ENCODE assay signal across 3 cellular contexts in the genomic region with DNA sequence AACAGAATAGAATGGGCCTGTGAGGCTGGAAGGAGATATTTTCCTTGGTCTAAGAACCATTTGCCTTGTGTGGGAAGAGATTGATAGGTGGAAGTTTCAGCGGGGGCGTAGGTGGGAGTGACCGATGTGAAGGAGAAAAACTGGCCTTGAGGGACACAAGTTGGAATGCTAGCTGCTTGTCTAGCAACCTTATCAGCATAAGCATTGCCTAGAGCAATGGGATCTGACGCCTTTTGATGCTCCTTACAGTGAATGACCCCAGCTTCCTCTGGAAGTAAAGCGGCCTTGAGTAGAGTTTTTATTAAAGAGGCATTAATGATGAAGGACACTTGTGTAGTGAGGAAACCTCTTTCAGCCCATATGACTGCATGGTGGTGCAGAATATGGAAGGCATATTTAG.
DNase-seq lines count a peak whose midpoint lies in the region; TF ChIP-seq lines count a peak whose summit lies in the region.
"Not testable (repeated sequence)": the region's sequence is repeated elsewhere in the genome, so short reads cannot be mapped to it uniquely, and the experiment has no call there.

No MANE protein-coding gene starts in this region.

- not testable (repeated sequence) for H3K18ac ChIP-seq in mesendoderm (ENCODE audit: low read length)

- TF ChIP-seq POLR2A in testis (IDR thresholded peaks at IDR 0.05) = not testable (repeated sequence)

- no CpG with 5 or more reads among the region's 5 CpGs for WGBS in mesendoderm (ENCODE audit: extremely low coverage, insufficient coverage, low lambda C conversion rate)
- 66% methylated on average over 4 of the region's 5 CpGs for WGBS in testis, 2 donors

- not testable (repeated sequence) for H3K27ac ChIP-seq in mesendoderm (ENCODE audit: low read depth, low read length); testis

- not testable (repeated sequence) for TF ChIP-seq CTCF in testis (IDR thresholded peaks at IDR 0.05)

- H3K36me3 ChIP-seq in mesendoderm (ENCODE audit: control insufficient read depth, insufficient read depth, low read length); testis (ENCODE audit: low read depth, missing control alignments): not testable (repeated sequence)

- not testable (repeated sequence) for H3K4ac ChIP-seq in mesendoderm (ENCODE audit: low read depth, low read length)

- not testable (repeated sequence) for H2BK120ac ChIP-seq in mesendoderm (ENCODE audit: low read depth, low read length)

- H2AK5ac ChIP-seq in mesendoderm (ENCODE audit: low read length) = not testable (repeated sequence)

- H3K23ac ChIP-seq in mesendoderm (ENCODE audit: low read length) = not testable (repeated sequence)

- H3K79me1 ChIP-seq in mesendoderm (ENCODE audit: low read length) = not testable (repeated sequence)

- H4K5ac ChIP-seq in mesendoderm (ENCODE audit: low read length) = not testable (repeated sequence)

- not testable (repeated sequence) for H3K27me3 ChIP-seq in mesendoderm (ENCODE audit: insufficient read depth, low read length, poor library complexity); testis

- not testable (repeated sequence) for H4K8ac ChIP-seq in mesendoderm (ENCODE audit: low read depth, low read length)

- H3K79me2 ChIP-seq in mesendoderm (ENCODE audit: control insufficient read depth, insufficient read depth, low read length) = not testable (repeated sequence)

- not testable (repeated sequence) for H3K9me3 ChIP-seq in testis

- H3K4me2 ChIP-seq in mesendoderm (ENCODE audit: low read length) = not testable (repeated sequence)

- H3K56ac ChIP-seq in mesendoderm (ENCODE audit: low read length) = not testable (repeated sequence)

- H3K9ac ChIP-seq in mesendoderm (ENCODE audit: low read length) = not testable (repeated sequence)

- not testable (repeated sequence) for H2BK15ac ChIP-seq in mesendoderm (replicated peaks; ENCODE audit: low read depth)

- not testable (repeated sequence) for H3K4me1 ChIP-seq in mesendoderm (ENCODE audit: control insufficient read depth, low read depth, low read length); testis

- intact Hi-C loops in testis (cut with DNase I; ENCODE audit: low total_unique reads) = not testable (repeated sequence)

- not testable (repeated sequence) for H3K4me3 ChIP-seq in mesendoderm (ENCODE audit: low read length); testis

- H2BK5ac ChIP-seq in mesendoderm (ENCODE audit: low read length) = not testable (repeated sequence)

- DNase-seq in ELF-1 (ENCODE audit: low read depth, low spot score) (peak; percentile 72), mesendoderm (peak; percentile 89), testis (peak; percentile 31)

Comparison
In these comparisons a context has a peak if more than half of its experiments do, and no peak if none do; other contexts are left out.
1. DNase-seq: peak in every context shown above with its lines; median percentile 89 in mesendoderm; 72 in ELF-1; 31 in testis.